In the genomic region with DNA sequence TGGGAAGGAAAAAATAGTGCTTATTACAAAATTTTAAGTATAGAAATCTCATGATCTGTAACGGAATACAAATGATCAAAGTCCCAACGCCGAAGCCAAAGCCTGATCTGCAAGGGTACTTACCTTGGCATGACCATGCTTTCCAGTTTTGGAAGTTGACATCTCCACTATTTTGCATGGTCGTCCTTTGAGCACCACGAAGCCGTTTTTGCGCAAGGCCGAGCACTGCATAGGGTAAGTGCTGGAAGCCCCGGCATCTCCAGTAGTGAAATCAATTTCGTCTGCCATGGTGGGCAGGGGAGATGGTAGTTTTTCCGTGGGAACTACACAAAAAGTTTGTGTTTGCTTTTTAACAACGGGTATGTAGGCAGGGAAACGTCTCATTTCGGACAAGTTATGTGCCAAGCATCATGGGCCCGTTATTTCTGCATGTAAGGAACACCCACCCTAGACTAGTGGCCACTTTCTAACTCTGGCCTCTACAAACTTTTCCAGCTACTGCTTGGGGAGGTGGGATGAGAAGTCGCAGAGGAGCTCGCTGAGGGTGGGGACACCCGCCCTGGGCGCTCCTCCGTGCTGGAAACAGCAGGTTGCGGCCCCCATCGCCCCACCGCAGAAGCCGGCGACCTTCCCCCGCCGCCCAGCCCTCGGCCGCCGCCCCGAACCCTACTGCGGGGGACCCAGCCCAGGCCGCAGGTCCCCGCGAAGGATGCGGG, we compare ENCODE assay signal across 8 cellular contexts. TPM values are rescaled to one million over a fixed set of nuclear protein-coding genes. Genes with fewer than 3 reads are reported as not detected.
DNase-seq lines count a peak whose midpoint lies in the region; ATAC-seq and TF ChIP-seq lines count a peak whose summit lies in the region.

No MANE protein-coding gene starts in this region.

- ATAC-seq in activated T-cell treated with anti-CD3 and anti-CD28 coated beads, Interleukin-2, amount 50 U/mL, for 4 hours, result no peak
- ATAC-seq in right lobe of liver (no peak), HG03469 (IDR thresholded peaks at IDR 0.05; ENCODE audit: unreplicated experiment) (no peak)

- H3K36me3 ChIP-seq in right lobe of liver (no peaks in the 10 kb centered on the region), thyroid gland (no peaks in the 10 kb centered on the region)

- peaks cover 18% of the 10 kb centered on the region for H3K9me3 Mint-ChIP-seq in activated T-cell treated with anti-CD3 and anti-CD28 coated beads, Interleukin-2, amount 50 U/mL, for 4 hours

- H3K9me3 ChIP-seq in right lobe of liver (no peaks in the 10 kb centered on the region), thyroid gland (no peaks in the 10 kb centered on the region)

- H3K4me1 ChIP-seq in right lobe of liver, result peaks cover 0 to 3% (median 0%) of the 10 kb centered on the region in 4 donors
- H3K4me1 ChIP-seq in thyroid gland, result peaks cover 8 to 9% of the 10 kb centered on the region in 2 donors

- H3K27ac ChIP-seq in right lobe of liver (no peak overlapping the region), thyroid gland (no peak overlapping the region)

- 32% methylated on average over 19 of the region's 36 CpGs for WGBS in right lobe of liver (ENCODE audit: insufficient coverage, low coverage, low lambda C conversion rate, missing lambda C conversion rate)
- WGBS in thyroid gland, 2 donors, result 15 to 29% methylated on average over 19 to 30 of the region's 36 CpGs

- no peak for DNase-seq in activated T-cell treated with anti-CD3 and anti-CD28 coated beads, Interleukin-2, amount 50 U/mL, for 4 hours
- DNase-seq in activated T-cell treated with anti-CD3 and anti-CD28 coated beads, Interleukin-2, amount 50 U/mL, for 1 hour, result no peak
- DNase-seq in NCI-H2227 treated with DMSO at 0.1 percent for 48 hours (lab: John Stamatoyannopoulos, UW) (peak; percentile 27), right lobe of liver (no peak), thyroid gland (peak in 1 of 2 donors; percentile 2), pons (ENCODE audit: low spot score) (no peak)
- DNase-seq in central memory CD4-positive, alpha-beta T cell, result peak; percentile 8

- H3K4me3 Mint-ChIP-seq in activated T-cell treated with anti-CD3 and anti-CD28 coated beads, Interleukin-2, amount 50 U/mL, for 4 hours, result peak overlapping the region; percentile 94

- intact Hi-C loops in right lobe of liver (cut with DNase I) (no loop called here), thyroid gland (cut with DNase I) (no loop called here)

- H3K36me3 Mint-ChIP-seq in activated T-cell treated with anti-CD3 and anti-CD28 coated beads, Interleukin-2, amount 50 U/mL, for 4 hours (ENCODE audit: insufficient read depth), result peaks cover 7% of the 10 kb centered on the region

- H3K4me1 Mint-ChIP-seq in activated T-cell treated with anti-CD3 and anti-CD28 coated beads, Interleukin-2, amount 50 U/mL, for 4 hours (ENCODE audit: low read depth), result peaks cover 24% of the 10 kb centered on the region

- no peak for TF ChIP-seq CTCF in right lobe of liver (IDR thresholded peaks at IDR 0.05)
- TF ChIP-seq CTCF in thyroid gland (IDR thresholded peaks at IDR 0.05), result no peak

- H3K27me3 ChIP-seq in right lobe of liver (no peaks in the 10 kb centered on the region), thyroid gland (no peaks in the 10 kb centered on the region)

- no peaks in the 10 kb centered on the region for H3K27me3 Mint-ChIP-seq in activated T-cell treated with anti-CD3 and anti-CD28 coated beads, Interleukin-2, amount 50 U/mL, for 4 hours (ENCODE audit: low read depth)

- TF ChIP-seq POLR2A in right lobe of liver (IDR thresholded peaks at IDR 0.05) (no peak), thyroid gland (IDR thresholded peaks at IDR 0.05) (no peak)

- H3K4me3 ChIP-seq in right lobe of liver, result peak overlapping the region; percentile 53 to 71 (median 66)
- H3K4me3 ChIP-seq in thyroid gland (replicated peaks in 1 of 3), result peak overlapping the region; percentile 30 to 66 (median 32)

RNA-seq across cellular contexts. Expression of a gene that starts 0.8 kb away (rescaled TPM):
- 10 to 100 TPM; 10.7 to 17.5 (median 15.8) TPM for total RNA-seq in activated T-cell treated with anti-CD3 and anti-CD28 coated beads, Interleukin-2, amount 50 U/mL, for 4 hours
- total RNA-seq in right lobe of liver (1 to 10 TPM in 5 of 6 experiments, under 1 TPM in 1; 0.79 to 4.1 (median 2.5) TPM), thyroid gland (1 to 10 TPM; 2.0 to 4.3 (median 3.0) TPM)

RNA-seq across cellular contexts. Expression of a gene that starts 37.7 kb away (rescaled TPM):
- total RNA-seq in activated T-cell treated with anti-CD3 and anti-CD28 coated beads, Interleukin-2, amount 50 U/mL, for 4 hours, result 100 to 1,000 TPM; 204 to 231 (median 209) TPM
- total RNA-seq in right lobe of liver (100 to 1,000 TPM in 2 of 6 experiments, 10 to 100 TPM in 3, 1 to 10 TPM in 1; 9.5 to 126 (median 31.1) TPM), thyroid gland (100 to 1,000 TPM in 1 of 4 donors, 10 to 100 TPM in 3; 29.9 to 142 (median 56.8) TPM)

Comparison
In these comparisons a context has a peak if more than half of its experiments do, and no peak if none do; other contexts are left out.
1. DNase-seq: peak in NCI-H2227 treated with DMSO at 0.1 percent for 48 hours (single experiment) and central memory CD4-positive, alpha-beta T cell (single experiment); none in activated T-cell treated with anti-CD3 and anti-CD28 coated beads, Interleukin-2, amount 50 U/mL, for 4 hours (single experiment), activated T-cell treated with anti-CD3 and anti-CD28 coated beads, Interleukin-2, amount 50 U/mL, for 1 hour (single experiment), right lobe of liver (0 of 3) and pons (single experiment).